ENCODE assay signal across 9 cellular contexts in genomic region chr14:72891666-72892102, GRCh38. TPM values are rescaled to one million over a fixed set of nuclear protein-coding genes. Genes with fewer than 3 reads are reported as not detected.
DNase-seq lines count a peak whose midpoint lies in the region; FAIRE-seq and TF ChIP-seq lines count a peak whose summit lies in the region.
"Had no signal": no experiment of that assay in that cellular context is flagged by ENCODE, and none has a peak within 500 bp of the region (broad histone marks: within the 10 kb centered on the region; RNA-seq: fewer than 3 reads in every experiment).

No MANE protein-coding gene starts in this region.

- H3K36me3 ChIP-seq in kidney epithelial cell (ENCODE audit: control insufficient read depth, insufficient read depth, low read length) (no peaks in the 10 kb centered on the region), stomach (no peaks in the 10 kb centered on the region), small intestine (ENCODE audit: control insufficient read depth in 2 of 2, insufficient read depth in 2 of 2, low read length in 2 of 2) (no peaks in the 10 kb centered on the region), adrenal gland (replicated peaks in 1 of 2) (no peaks in the 10 kb centered on the region)

- peak overlapping the region; percentile 98 for H3K4me3 Mint-ChIP-seq in T-helper 1 cell treated with Interleukin-12 subunit alpha and Interleukin-12 subunit beta and Interleukin-4 antibody, amounts not matched to agents 30 μg/mL and 1 μg/mL, for 36 hours
- peak overlapping the region; percentile 88 for H3K4me3 Mint-ChIP-seq in activated naive CD8-positive, alpha-beta T cell

- FAIRE-seq in small intestine (lab: Jason Lieb, UNC) = no peak
- FAIRE-seq: A204.1 had no signal

- H3K4me3 ChIP-seq in kidney epithelial cell (ENCODE audit: low read depth, low read length) (peak overlapping the region; percentile 69), stomach (peak overlapping the region; percentile 75 to 93 (median 83)), small intestine (ENCODE audit: low read depth in 1 of 2, low read length in 2 of 2) (peak overlapping the region in 1 of 2 donors; percentile 85), adrenal gland (peak overlapping the region in 1 of 4 donors; percentile 92)

- TF ChIP-seq EP300 in stomach (IDR thresholded peaks at IDR 0.05) = no peak

- H3K36me3 Mint-ChIP-seq in T-helper 1 cell treated with Interleukin-12 subunit alpha and Interleukin-12 subunit beta and Interleukin-4 antibody, amounts not matched to agents 30 μg/mL and 1 μg/mL, for 36 hours (ENCODE audit: low read depth) = peaks cover 10% of the 10 kb centered on the region
- H3K36me3 Mint-ChIP-seq in activated naive CD8-positive, alpha-beta T cell = no peaks in the 10 kb centered on the region

- intact Hi-C loops in stomach (cut with DNase I; ENCODE audit: low total_unique reads) = no loop called here
- intact Hi-C loops in adrenal gland (cut with DNase I) = no loop called here

- H3K9me3 ChIP-seq in stomach (no peaks in the 10 kb centered on the region), small intestine (ENCODE audit: control insufficient read depth, low read depth) (no peaks in the 10 kb centered on the region), adrenal gland (replicated peaks in 1 of 3) (no peaks in the 10 kb centered on the region)

- WGBS in stomach, 5 donors = 1 to 9% (median 6%) methylated on average over 14 of the region's 14 CpGs
- WGBS in small intestine, 3 donors = 3 to 5% (median 3%) methylated on average over 14 of the region's 14 CpGs
- WGBS in adrenal gland, 4 donors = 5 to 10% (median 8%) methylated on average over 14 of the region's 14 CpGs

- TF ChIP-seq CTCF in kidney epithelial cell (IDR thresholded peaks at IDR 0.05; ENCODE audit: insufficient read depth, low read length, poor library complexity, severe bottlenecking) (no peak), stomach (IDR thresholded peaks at IDR 0.05) (no peak), adrenal gland (IDR thresholded peaks at IDR 0.05) (no peak)

- H3K4me1 ChIP-seq in stomach (peaks cover 25 to 36% (median 33%) of the 10 kb centered on the region in 4 donors), small intestine (ENCODE audit: control insufficient read depth in 2 of 2, insufficient read depth in 1 of 2, low read depth in 1 of 2, low read length in 1 of 2) (no peaks in the 10 kb centered on the region), adrenal gland (replicated peaks in 1 of 2) (peaks cover 3 to 18% of the 10 kb centered on the region in 2 donors)

- DNase-seq in T-helper 1 cell (no peak), kidney epithelial cell (ENCODE audit: low read depth) (no peak), stomach (no peak), small intestine (no peak), adrenal gland (no peak), DMS53 (lab: John Stamatoyannopoulos, UW) (no peak)

- H3K4me1 Mint-ChIP-seq in T-helper 1 cell treated with Interleukin-12 subunit alpha and Interleukin-12 subunit beta and Interleukin-4 antibody, amounts not matched to agents 30 μg/mL and 1 μg/mL, for 36 hours (ENCODE audit: low read depth) = peaks cover 27% of the 10 kb centered on the region
- H3K4me1 Mint-ChIP-seq in activated naive CD8-positive, alpha-beta T cell (ENCODE audit: low read depth) = peaks cover 32% of the 10 kb centered on the region

- no peak overlapping the region for H3K27ac Mint-ChIP-seq in T-helper 1 cell treated with Interleukin-12 subunit alpha and Interleukin-12 subunit beta and Interleukin-4 antibody, amounts not matched to agents 30 μg/mL and 1 μg/mL, for 36 hours
- H3K27ac Mint-ChIP-seq in activated naive CD8-positive, alpha-beta T cell = no peak overlapping the region

- TF ChIP-seq POLR2A in stomach (IDR thresholded peaks at IDR 0.05) = no peak
- TF ChIP-seq POLR2A in adrenal gland (IDR thresholded peaks at IDR 0.05) = no peak

- peaks cover 47% of the 10 kb centered on the region for H3K27me3 Mint-ChIP-seq in T-helper 1 cell treated with Interleukin-12 subunit alpha and Interleukin-12 subunit beta and Interleukin-4 antibody, amounts not matched to agents 30 μg/mL and 1 μg/mL, for 36 hours (ENCODE audit: low read depth)
- peaks cover 19% of the 10 kb centered on the region for H3K27me3 Mint-ChIP-seq in activated naive CD8-positive, alpha-beta T cell

- no peaks in the 10 kb centered on the region for H3K27me3 ChIP-seq in kidney epithelial cell (ENCODE audit: control insufficient read depth, insufficient read depth, low read length)
- H3K27me3 ChIP-seq in stomach = peaks cover 0 to 87% (median 35%) of the 10 kb centered on the region in 3 donors
- peaks cover 0 to 11% of the 10 kb centered on the region in 2 donors for H3K27me3 ChIP-seq in small intestine (ENCODE audit: control insufficient read depth in 2 of 2, insufficient read depth in 2 of 2, low read length in 2 of 2)
- H3K27me3 ChIP-seq in adrenal gland = no peaks in the 10 kb centered on the region

- H3K27ac ChIP-seq in stomach (no peak overlapping the region), small intestine (ENCODE audit: low read depth in 1 of 2, low read length in 1 of 2) (no peak overlapping the region), adrenal gland (no peak overlapping the region)

- H3K9me3 Mint-ChIP-seq in T-helper 1 cell treated with Interleukin-12 subunit alpha and Interleukin-12 subunit beta and Interleukin-4 antibody, amounts not matched to agents 30 μg/mL and 1 μg/mL, for 36 hours = no peaks in the 10 kb centered on the region
- H3K9me3 Mint-ChIP-seq in activated naive CD8-positive, alpha-beta T cell (ENCODE audit: low read depth) = no peaks in the 10 kb centered on the region

RNA-seq across cellular contexts. Expression of gene DPF3, which starts 2.2 kb away (rescaled TPM):
- total RNA-seq in kidney epithelial cell (0.79 TPM in 1 of 2 replicates, not detected in the other), stomach (100 to 1,000 TPM in 1 of 5 donors, 10 to 100 TPM in 1, 1 to 10 TPM in 3; 1.0 to 113 (median 5.3) TPM), adrenal gland (1 to 10 TPM in 7 of 8 donors, under 1 TPM in 1; 0.97 to 6.0 (median 3.6) TPM)
- polyA plus RNA-seq in stomach (1 to 10 TPM in 1 of 3 donors, under 1 TPM in 2; 0.20 to 3.2 (median 0.81) TPM), small intestine (1 to 10 TPM; 1.0 to 2.4 (median 1.8) TPM), adrenal gland (1 to 10 TPM in 2 of 3 donors, under 1 TPM in 1; 0.91 to 4.6 (median 2.8) TPM)

RNA-seq across cellular contexts. Expression of gene DCAF4, which starts 34.6 kb away (rescaled TPM):
- total RNA-seq in kidney epithelial cell (23.1 and 45.8 TPM in 2 replicates), stomach (100 to 1,000 TPM in 1 of 5 donors, 10 to 100 TPM in 2, 1 to 10 TPM in 1, under 1 TPM in 1; 0.58 to 139 (median 11.4) TPM), adrenal gland (10 to 100 TPM; 12.4 to 19.3 (median 16.0) TPM)
- polyA plus RNA-seq in stomach (1 to 10 TPM; 4.8 to 7.9 (median 7.4) TPM), small intestine (10 to 100 TPM in 1 of 3 donors, 1 to 10 TPM in 2; 4.6 to 11.3 (median 5.6) TPM), adrenal gland (10 to 100 TPM in 2 of 3 donors, 1 to 10 TPM in 1; 7.6 to 16.1 (median 10.3) TPM)
